In genomic region chrY:7562541-7562940, GRCh38 we compare ENCODE assay signal across 23 cellular contexts.
DNase-seq lines count a peak whose midpoint lies in the region; ATAC-seq and TF ChIP-seq lines count a peak whose summit lies in the region.
"Had no signal": no experiment of that assay in that cellular context is flagged by ENCODE, and none has a peak within 500 bp of the region (broad histone marks: within the 10 kb centered on the region; RNA-seq: fewer than 3 reads in every experiment).

No MANE protein-coding gene starts in this region.

- H3K4me2 ChIP-seq in GM23248 (ENCODE audit: unreplicated experiment), result no peak overlapping the region
- H3K4me2 ChIP-seq: BLaER1 had no signal

- no peaks in the 10 kb centered on the region for H3F3A ChIP-seq in GM23248 (ENCODE audit: insufficient read depth)

- H3K27me3 ChIP-seq in GM23248 (replicated peaks; ENCODE audit: insufficient read depth), result no peaks in the 10 kb centered on the region
- H3K27me3 ChIP-seq in right atrium auricular region, result no peaks in the 10 kb centered on the region
- H3K27me3 ChIP-seq: BLaER1 had no signal

- no peaks in the 10 kb centered on the region for H3K79me2 ChIP-seq in GM23248 (ENCODE audit: insufficient read depth)

- peak; percentile 51 for DNase-seq in GM23248
- DNase-seq in T1000 (lab: John Stamatoyannopoulos, UW), result peak; percentile 0
- peak; percentile 19 to 65 for DNase-seq in foreskin fibroblast
- no peak for DNase-seq in foreskin melanocyte
- DNase-seq in NCI-H774 (lab: John Stamatoyannopoulos, UW), result no peak
- no peak for DNase-seq in right atrium auricular region (ENCODE audit: low spot score)
- DNase-seq: CD4-positive, alpha-beta T cell; COR-L47; DMS79; H7; HFFc6; KG1; NCI-H1092 treated with DMSO at 0.1 percent for 48 hours; NCI-H1436 treated with DMSO at 0.1 percent for 48 hours; NCI-H1930; NCI-H2227 treated with DMSO at 0.1 percent for 48 hours; NCI-H524; NCI-H82; T-cell had no signal

- no peak for TF ChIP-seq CTCF in foreskin fibroblast (IDR thresholded peaks at IDR 0.05; ENCODE audit: low read depth, low read length)
- TF ChIP-seq CTCF in right atrium auricular region (IDR thresholded peaks at IDR 0.05), result no peak

- H4K20me1 ChIP-seq in GM23248 (ENCODE audit: insufficient read depth), result no peaks in the 10 kb centered on the region
- H4K20me1 ChIP-seq: BLaER1 had no signal

- no peaks in the 10 kb centered on the region for H3K36me3 ChIP-seq in GM23248 (ENCODE audit: low read depth)
- H3K36me3 ChIP-seq in right atrium auricular region, result no peaks in the 10 kb centered on the region
- H3K36me3 ChIP-seq: BLaER1 had no signal

- ATAC-seq in GM18907 (IDR thresholded peaks at IDR 0.05; ENCODE audit: unreplicated experiment), result no peak
- ATAC-seq: Panc1, SK-N-SH treated with all-trans-retinoic acid at 6 μM for 48 hours, T-cell had no signal

- in situ Hi-C loops in GM23248 (cut with MboI), result no loop called here

- H3K9me3 ChIP-seq in GM23248 (ENCODE audit: low read depth) (no peaks in the 10 kb centered on the region), right atrium auricular region (no peaks in the 10 kb centered on the region)
- H3K9me3 ChIP-seq: BLaER1 had no signal

- H3K27ac ChIP-seq in GM23248, result no peak overlapping the region
- no peak overlapping the region for H3K27ac ChIP-seq in right atrium auricular region
- H3K27ac ChIP-seq: BLaER1 had no signal

- H3K4me1 ChIP-seq in GM23248 (ENCODE audit: insufficient read depth) (0 out of 2 replicates have a peak, but pooled peaks cover 4% of the 10 kb centered on the region), right atrium auricular region (no peaks in the 10 kb centered on the region)
- H3K4me1 ChIP-seq: BLaER1 had no signal

- no peaks in the 10 kb centered on the region for H3K9me2 ChIP-seq in GM23248 (ENCODE audit: insufficient read depth)

- H3K9ac ChIP-seq in GM23248, result no peak overlapping the region
- H3K9ac ChIP-seq: BLaER1 had no signal

- H3K4me3 ChIP-seq in GM23248, result no peak overlapping the region
- H3K4me3 ChIP-seq in foreskin fibroblast (ENCODE audit: low read depth in 1 of 2, low read length in 2 of 2), result no peak overlapping the region
- no peak overlapping the region for H3K4me3 ChIP-seq in right atrium auricular region
- H3K4me3 ChIP-seq: BLaER1 had no signal

- no peak overlapping the region for H2AFZ ChIP-seq in GM23248

- 0 to 4% methylated on average over 1 to 4 of the region's 4 CpGs for WGBS in GM23248 (ENCODE audit: low coverage in 1 of 2, low lambda C conversion rate in 2 of 2, missing lambda C conversion rate in 2 of 2), 2 experiments

Comparison
In these comparisons a context has a peak if more than half of its experiments do, and no peak if none do; other contexts are left out.
1. DNase-seq: peak in GM23248 (single experiment), T1000 (single experiment) and foreskin fibroblast (2 of 2); none in foreskin melanocyte (single experiment), NCI-H774 (single experiment) and right atrium auricular region (single experiment).